In genomic region chr5:112794410-112794809, GRCh38 we compare ENCODE assay signal across 15 cellular contexts.
"Had no signal": no experiment of that assay in that cellular context is flagged by ENCODE, and none has a peak within 500 bp of the region (broad histone marks: within the 10 kb centered on the region; RNA-seq: fewer than 3 reads in every experiment).

No MANE protein-coding gene starts in this region.

- H3K4me1 Mint-ChIP-seq: activated CD4-positive, alpha-beta memory T cell treated with anti-CD3 and anti-CD28 coated beads, Interleukin-2, amount 10 ng/mL, durations not matched to agents 7 days and 5 days had no signal

- H3K4me1 ChIP-seq: foreskin keratinocyte, lower lobe of right lung, right lobe of liver had no signal

- H3K27me3 Mint-ChIP-seq: activated CD4-positive, alpha-beta memory T cell treated with anti-CD3 and anti-CD28 coated beads, Interleukin-2, amount 10 ng/mL, durations not matched to agents 7 days and 5 days; activated naive CD8-positive, alpha-beta T cell treated with anti-CD3 and anti-CD28 coated beads for 36 hours; naive thymus-derived CD4-positive, alpha-beta T cell had no signal

- H3K27me3 ChIP-seq: foreskin keratinocyte, neutrophil, right lobe of liver, spleen had no signal

- H3K9me3 Mint-ChIP-seq: activated CD4-positive, alpha-beta memory T cell treated with anti-CD3 and anti-CD28 coated beads, Interleukin-2, amount 10 ng/mL, durations not matched to agents 7 days and 5 days; activated naive CD8-positive, alpha-beta T cell treated with anti-CD3 and anti-CD28 coated beads for 36 hours; activated T-cell treated with anti-CD3 and anti-CD28 coated beads, Interleukin-2, amount 50 U/mL, for 72 hours; naive thymus-derived CD4-positive, alpha-beta T cell had no signal

- H3K27ac ChIP-seq: foreskin keratinocyte, lower lobe of right lung, neutrophil, right lobe of liver, spleen had no signal

- DNase-seq: activated CD4-positive, alpha-beta memory T cell treated with anti-CD3 and anti-CD28 coated beads, Interleukin-2, amount 10 ng/mL, durations not matched to agents 7 days and 5 days; activated gamma-delta T cell treated with Interleukin-2 at 50 U/mL for 16 hours; activated naive CD8-positive, alpha-beta T cell treated with anti-CD3 and anti-CD28 coated beads for 36 hours; activated T-cell treated with anti-CD3 and anti-CD28 coated beads, Interleukin-2, amount 50 U/mL, for 72 hours; foreskin keratinocyte; head of caudate nucleus; kidney; lower lobe of right lung; midbrain; naive thymus-derived CD4-positive, alpha-beta T cell; right lobe of liver; spleen; stimulated activated CD4-positive, alpha-beta T cell treated with anti-CD3 and anti-CD28 coated beads, Interleukin-1b, Interleukin-23, amount 100 ng/mL, for 48 hours; stimulated activated naive CD4-positive, alpha-beta T cell treated with Interleukin-2 at 50 U/mL for 16 hours had no signal

- ATAC-seq: activated T-cell treated with anti-CD3 and anti-CD28 coated beads, Interleukin-2, amount 50 U/mL, for 72 hours; foreskin keratinocyte; lower lobe of right lung; naive thymus-derived CD4-positive, alpha-beta T cell; right lobe of liver had no signal

- H3K4me3 Mint-ChIP-seq: activated CD4-positive, alpha-beta memory T cell treated with anti-CD3 and anti-CD28 coated beads, Interleukin-2, amount 10 ng/mL, durations not matched to agents 7 days and 5 days; activated naive CD8-positive, alpha-beta T cell treated with anti-CD3 and anti-CD28 coated beads for 36 hours; activated T-cell treated with anti-CD3 and anti-CD28 coated beads, Interleukin-2, amount 50 U/mL, for 72 hours; naive thymus-derived CD4-positive, alpha-beta T cell had no signal

- H3K4me3 ChIP-seq: lower lobe of right lung, right lobe of liver, spleen had no signal

- H3K27ac Mint-ChIP-seq: activated CD4-positive, alpha-beta memory T cell treated with anti-CD3 and anti-CD28 coated beads, Interleukin-2, amount 10 ng/mL, durations not matched to agents 7 days and 5 days; activated naive CD8-positive, alpha-beta T cell treated with anti-CD3 and anti-CD28 coated beads for 36 hours; activated T-cell treated with anti-CD3 and anti-CD28 coated beads, Interleukin-2, amount 50 U/mL, for 72 hours had no signal

- H3K9me3 ChIP-seq: lower lobe of right lung, neutrophil, right lobe of liver, spleen had no signal
